In genomic region chr16:4909825-4910224, GRCh38 we compare ENCODE assay signal across 24 cellular contexts. TPM values are rescaled to one million over a fixed set of nuclear protein-coding genes. Genes with fewer than 3 reads are reported as not detected.
A peak's percentile ranks its signal among the peaks of the same experiment; 100 is the strongest.
DNase-seq lines count a peak whose midpoint lies in the region; ATAC-seq and TF ChIP-seq lines count a peak whose summit lies in the region.
"Had no signal": no experiment of that assay in that cellular context is flagged by ENCODE, and none has a peak within 500 bp of the region (broad histone marks: within the 10 kb centered on the region; RNA-seq: fewer than 3 reads in every experiment).

No MANE protein-coding gene starts in this region.

- peaks cover 3% of the 10 kb centered on the region for H3K27me3 ChIP-seq in DND-41 (ENCODE audit: insufficient read depth, low read length, poor library complexity)
- H3K27me3 ChIP-seq: MG63 had no signal

- peak; percentile 29 for TF ChIP-seq CTCF in DND-41 (IDR thresholded peaks at IDR 0.05; ENCODE audit: borderline replicate concordance, extremely low read depth, low read length, poor library complexity, severe bottlenecking)
- TF ChIP-seq CTCF in HFF-Myc (IDR thresholded peaks at IDR 0.05; ENCODE audit: low read depth, low read length, missing control alignments), result peak; percentile 5
- TF ChIP-seq CTCF in RWPE1 (conservative IDR thresholded peaks at IDR 0.05; ENCODE audit: low read depth), result no peak
- TF ChIP-seq CTCF in epithelial cell of proximal tubule (conservative IDR thresholded peaks at IDR 0.05; ENCODE audit: low read depth, low read length), result peak; percentile 7

- H3K9me3 ChIP-seq in DND-41 (ENCODE audit: insufficient read depth, low read length, severe bottlenecking), result no peaks in the 10 kb centered on the region
- H3K9me3 ChIP-seq: BE2C, MG63, SK-N-SH had no signal

- no peaks in the 10 kb centered on the region for H3K79me2 ChIP-seq in DND-41 (ENCODE audit: insufficient read depth, low read length)

- ATAC-seq in DND-41 (ENCODE audit: insufficient read depth, low read depth) (no peak), GM18870 (IDR thresholded peaks at IDR 0.05; ENCODE audit: unreplicated experiment) (no peak)
- ATAC-seq: HCT116, HepG2 had no signal

- H3K4me1 ChIP-seq in DND-41 (ENCODE audit: insufficient read depth, low read length), result no peaks in the 10 kb centered on the region
- H3K4me1 ChIP-seq: BE2C had no signal

- H4K20me1 ChIP-seq in DND-41 (ENCODE audit: insufficient read depth, low read length), result 0 out of 2 replicates have a peak, but pooled peaks cover 6% of the 10 kb centered on the region

- no peak overlapping the region for H3K4me2 ChIP-seq in DND-41 (ENCODE audit: insufficient read depth, low read length)
- H3K4me2 ChIP-seq: SK-N-SH had no signal

- no peak overlapping the region for H3K9ac ChIP-seq in DND-41 (ENCODE audit: low read depth, low read length)
- H3K9ac ChIP-seq: SK-N-SH had no signal

- CTCF ChIA-PET in RWPE1 (lab: Yijun Ruan, JAX), result no interaction called here

- no peak overlapping the region for H3K4me3 ChIP-seq in DND-41 (ENCODE audit: low read depth in 1 of 2, low read length in 2 of 2)
- H3K4me3 ChIP-seq in HFF-Myc (replicated peaks; ENCODE audit: low read depth, low read length), result no peak overlapping the region
- no peak overlapping the region for H3K4me3 ChIP-seq in epithelial cell of proximal tubule (ENCODE audit: low read depth, low read length)
- H3K4me3 ChIP-seq: MG63 had no signal

- no peaks in the 10 kb centered on the region for H3K36me3 ChIP-seq in DND-41 (ENCODE audit: insufficient read depth, low read length)
- H3K36me3 ChIP-seq: BE2C, MG63 had no signal

- POLR2A ChIA-PET in RWPE1 (lab: Yijun Ruan, JAX; ENCODE audit: low non-redundant PET), result no interaction called here

- DNase-seq in DND-41 (no peak), HFF-Myc (ENCODE audit: extremely low read depth, low read depth) (no peak), RWPE1 (ENCODE audit: low spot score) (no peak), epithelial cell of proximal tubule (ENCODE audit: low read depth) (no peak), cortex of kidney (lab: John Stamatoyannopoulos, UW) (no peak), NCI-H526 treated with DMSO at 0.1 percent for 48 hours (lab: John Stamatoyannopoulos, UW) (no peak), iPS-NIHi11 (ENCODE audit: low spot score) (no peak)
- DNase-seq: ACHN; BE2C; CD8-positive, alpha-beta memory T cell; Kasumi-1; MG63; NCI-H1048; NCI-H1417; NCI-H1694; NCI-H2029 treated with DMSO at 0.1 percent for 48 hours; NCI-H446 treated with DMSO at 0.1 percent for 48 hours; NCI-H526; OCI-M1; SK-N-SH had no signal

- no peak overlapping the region for H2AFZ ChIP-seq in DND-41 (ENCODE audit: low read depth, low read length)

- H3K27ac ChIP-seq in DND-41 (ENCODE audit: low read length) (no peak overlapping the region), RWPE1 (peak overlapping the region; percentile 56)

RNA-seq across cellular contexts. Expression of gene PPL, which starts 27.1 kb away (rescaled TPM):
- total RNA-seq in epithelial cell of proximal tubule, result 9.1 and 21.0 TPM in 2 replicates
- total RNA-seq: CD8-positive, alpha-beta memory T cell had no signal

RNA-seq across cellular contexts. Expression of gene SEC14L5, which starts 48.3 kb away (rescaled TPM):
- total RNA-seq in epithelial cell of proximal tubule, result under 0.01 TPM in 1 of 2 replicates, not detected in the other
- total RNA-seq: CD8-positive, alpha-beta memory T cell; HT1080 had no signal
